Comparison of ENCODE assay signal across 11 cellular contexts in genomic region chr4:762211-763190, GRCh38. TPM values are rescaled to one million over a fixed set of nuclear protein-coding genes. Genes with fewer than 3 reads are reported as not detected.
DNase-seq lines count a peak whose midpoint lies in the region; ATAC-seq and TF ChIP-seq lines count a peak whose summit lies in the region.
"Had no signal": no experiment of that assay in that cellular context is flagged by ENCODE, and none has a peak within 500 bp of the region (broad histone marks: within the 10 kb centered on the region; RNA-seq: fewer than 3 reads in every experiment).

No MANE protein-coding gene starts in this region.

- H3K9me2 ChIP-seq in hepatocyte (replicated peaks; ENCODE audit: insufficient read depth): no peaks in the 10 kb centered on the region

- H3K27me3 ChIP-seq in A673 (replicated peaks; ENCODE audit: insufficient read depth, low read depth, low read length, poor library complexity) (no peaks in the 10 kb centered on the region), hepatocyte (no peaks in the 10 kb centered on the region), ascending aorta (no peaks in the 10 kb centered on the region)

- peaks cover 30% of the 10 kb centered on the region for H4K20me1 ChIP-seq in hepatocyte (ENCODE audit: insufficient read depth, poor library complexity, severe bottlenecking)

- H3K4me2 ChIP-seq in hepatocyte: no peak overlapping the region

- H3K4me1 ChIP-seq in A673 (ENCODE audit: insufficient read depth, low read length, poor library complexity, severe bottlenecking): peaks cover 5% of the 10 kb centered on the region
- peaks cover 5% of the 10 kb centered on the region for H3K4me1 ChIP-seq in hepatocyte (ENCODE audit: insufficient read depth)
- no peaks in the 10 kb centered on the region for H3K4me1 ChIP-seq in ascending aorta

- 89% methylated on average over 24 of the region's 24 CpGs for WGBS in hepatocyte (ENCODE audit: low lambda C conversion rate, missing lambda C conversion rate)

- POLR2A ChIA-PET in A673 (lab: Charles Lee; ENCODE audit: low non-redundant PET): no interaction called here

- peak; percentile 64 for DNase-seq in A673 (ENCODE audit: low spot score)
- no peak for DNase-seq in GM12864 (ENCODE audit: low read depth)
- peak; percentile 55 for DNase-seq in hepatocyte (ENCODE audit: low spot score)
- no peak for DNase-seq in ascending aorta (ENCODE audit: low spot score in 2 of 2)
- DNase-seq in NCI-H1417 treated with DMSO at 0.1 percent for 48 hours (lab: John Stamatoyannopoulos, UW): no peak
- DNase-seq: foreskin melanocyte, NCI-H446 had no signal

- H3K79me2 ChIP-seq in hepatocyte: peaks cover 15% of the 10 kb centered on the region

- peak overlapping the region; percentile 50 for H3K27ac ChIP-seq in A673 (ENCODE audit: low read depth, low read length, poor library complexity, severe bottlenecking)
- no peak overlapping the region for H3K27ac ChIP-seq in hepatocyte
- no peak overlapping the region for H3K27ac ChIP-seq in ascending aorta
- H3K27ac ChIP-seq: thoracic aorta had no signal

- H3K9me3 ChIP-seq in A673 (ENCODE audit: low read depth, low read length, poor library complexity, severe bottlenecking): no peaks in the 10 kb centered on the region
- no peaks in the 10 kb centered on the region for H3K9me3 ChIP-seq in hepatocyte (ENCODE audit: low read depth)
- peaks cover 67 to 87% of the 10 kb centered on the region in 2 donors for H3K9me3 ChIP-seq in ascending aorta

- peaks cover 69% of the 10 kb centered on the region for H3K36me3 ChIP-seq in A673 (ENCODE audit: insufficient read depth, low read length, poor library complexity, severe bottlenecking)
- H3K36me3 ChIP-seq in hepatocyte (replicated peaks; ENCODE audit: insufficient read depth, low read depth): no peaks in the 10 kb centered on the region
- peaks cover 66 to 87% of the 10 kb centered on the region in 2 donors for H3K36me3 ChIP-seq in ascending aorta

- CTCF ChIA-PET in A673 (lab: Charles Lee): interaction anchor here (0.6 kb wide), 1 partner anchor 506 kb away, joined by 3 read pairs; no protein-coding TSS in a partner anchor

- no peak overlapping the region for H3K4me3 ChIP-seq in A673 (ENCODE audit: low read depth, low read length, poor library complexity, severe bottlenecking)
- H3K4me3 ChIP-seq in GM12864 (ENCODE audit: low read depth, low read length): no peak overlapping the region
- no peak overlapping the region for H3K4me3 ChIP-seq in WI38 (ENCODE audit: low read depth, low read length)
- no peak overlapping the region for H3K4me3 ChIP-seq in hepatocyte
- H3K4me3 ChIP-seq in ascending aorta: no peak overlapping the region
- H3K4me3 ChIP-seq: thoracic aorta had no signal

- H2AFZ ChIP-seq in hepatocyte: no peak overlapping the region

- no TSS peak for BruUV-seq in A673 (replicated peaks; lab: Mats Ljungman, UMichigan)

- intact Hi-C loops in A673 (cut with micrococcal nuclease; ENCODE audit: unreplicated experiment) (no loop called here), ascending aorta (cut with DNase I) (no loop called here)

- ATAC-seq in GM21390 (IDR thresholded peaks at IDR 0.05; ENCODE audit: unreplicated experiment) (no peak), GM21737 (IDR thresholded peaks at IDR 0.05; ENCODE audit: unreplicated experiment) (no peak)

- TF ChIP-seq CTCF in A673 (conservative IDR thresholded peaks at IDR 0.05; ENCODE audit: low read depth, low read length): peak; percentile 53
- peak; percentile 11 for TF ChIP-seq CTCF in GM12864 (IDR thresholded peaks at IDR 0.05; ENCODE audit: low read depth, low read length, missing control alignments)
- 0 out of 2 replicates have a peak, but pooled peaks have one; percentile 4 for TF ChIP-seq CTCF in WI38 (IDR thresholded peaks at IDR 0.05; ENCODE audit: low read depth, low read length)
- peak; percentile 38 for TF ChIP-seq CTCF in hepatocyte (IDR thresholded peaks at IDR 0.05; ENCODE audit: poor library complexity)
- no peak for TF ChIP-seq CTCF in ascending aorta (IDR thresholded peaks at IDR 0.05)

RNA-seq across cellular contexts. Expression of gene PCGF3, which starts 56.9 kb away (rescaled TPM):
- 83.5 and 83.9 TPM in 2 replicates for total RNA-seq in A673 (2021)
- 43.5 and 43.9 TPM in 2 replicates for total RNA-seq in hepatocyte
- 21.5 and 21.8 TPM in 2 replicates for polyA plus RNA-seq in hepatocyte
- 124 TPM for total RNA-seq in ascending aorta

Comparison
In these comparisons a context has a peak if more than half of its experiments do, and no peak if none do; other contexts are left out.
1. DNase-seq: peak in A673 (single experiment) and hepatocyte (single experiment); none in GM12864 (single experiment), ascending aorta (0 of 2) and NCI-H1417 treated with DMSO at 0.1 percent for 48 hours (single experiment).
2. CTCF ChIP-seq: peak in A673 (single experiment), GM12864 (single experiment), WI38 (single experiment) and hepatocyte (single experiment); none in ascending aorta (0 of 3).